In the genomic region with DNA sequence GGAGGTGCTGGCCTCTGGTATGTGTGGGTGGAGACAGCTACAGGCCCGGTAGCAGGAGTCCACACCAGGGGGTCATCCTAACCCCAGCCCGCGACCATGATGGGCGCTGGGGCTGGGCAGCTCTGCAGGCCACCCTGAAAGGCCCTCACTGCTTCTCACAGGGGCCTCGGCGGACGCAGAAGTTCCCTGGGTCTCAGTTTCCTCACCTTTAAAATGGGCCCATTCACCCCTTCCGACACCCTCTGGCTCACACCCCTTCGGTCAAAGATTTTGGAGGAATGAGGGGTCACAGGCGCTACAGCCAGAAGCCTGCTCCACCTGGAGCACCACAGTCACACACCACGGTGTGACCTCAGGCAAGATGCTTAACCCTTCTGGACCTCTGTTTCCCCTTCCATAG, we compare ENCODE assay signal across 1 cellular context.
TF ChIP-seq lines count a peak whose summit lies in the region.

No MANE protein-coding gene starts in this region.

TF ChIP-seq in IMR-90, 13 proteins besides CTCF, POLR2A, EP300 and RAD21:
- no peak for TF ChIP-seq CEBPB (IDR thresholded peaks at IDR 0.05; ENCODE audit: low read depth, low read length)
